Comparison of ENCODE assay signal across 20 cellular contexts in the genomic region with DNA sequence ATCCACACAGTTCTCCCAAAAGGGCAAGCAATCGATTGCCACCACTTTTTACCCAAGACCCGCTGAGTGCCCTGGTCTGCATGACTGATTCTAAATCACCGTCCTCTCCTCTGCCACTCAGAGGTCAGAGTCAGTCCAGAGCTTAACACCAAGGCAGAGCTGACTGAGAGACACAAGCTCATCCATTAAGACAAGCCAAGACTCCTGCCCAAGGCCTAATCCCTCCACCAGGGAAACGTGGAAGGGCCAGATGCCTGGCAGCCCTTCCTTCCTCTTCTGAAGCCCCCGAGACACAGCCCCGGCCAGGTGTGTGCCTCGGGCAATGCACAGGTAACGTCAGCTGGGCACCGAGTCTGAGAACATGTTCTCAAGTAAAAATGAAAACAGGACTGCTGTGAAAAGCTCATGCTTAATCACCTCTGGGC. TPM values are rescaled to one million over a fixed set of nuclear protein-coding genes. Genes with fewer than 3 reads are reported as not detected.
DNase-seq lines count a peak whose midpoint lies in the region; ATAC-seq, FAIRE-seq and TF ChIP-seq lines count a peak whose summit lies in the region.
"Had no signal": no experiment of that assay in that cellular context is flagged by ENCODE, and none has a peak within 500 bp of the region (broad histone marks: within the 10 kb centered on the region; RNA-seq: fewer than 3 reads in every experiment).

No MANE protein-coding gene starts in this region.

- in situ Hi-C loops in gastrocnemius medialis (cut with MboI; ENCODE audit: low sequenced_read_pairs in 4 of 4), result no loop called here

- intact Hi-C loops in kidney (cut with DNase I), result no loop called here
- intact Hi-C loops in ovary (cut with DNase I), result no loop called here
- intact Hi-C loops in gastrocnemius medialis (cut with DNase I; ENCODE audit: low total_unique reads), result no loop called here
- intact Hi-C loops in cardiac septum (cut with DNase I), result no loop called here

- DNase-seq in WTC11 (ENCODE audit: low spot score), result no peak
- DNase-seq in kidney, result no peak
- peak; percentile 52 for DNase-seq in retina
- DNase-seq in ovary, result no peak
- DNase-seq in gastrocnemius medialis, result no peak
- no peak for DNase-seq in cardiac septum (ENCODE audit: low spot score)
- DNase-seq: CD4-positive, CD25-positive, alpha-beta regulatory T cell; DMS79; NCI-H1048; NCI-H146; NCI-H2081 treated with DMSO at 0.1 percent for 48 hours; NCI-H2227 treated with DMSO at 0.1 percent for 48 hours; NCI-H526; PC-9 had no signal

- no peak overlapping the region for H3K9ac ChIP-seq in BLaER1 treated with 17β-estradiol and CSF1 and Interleukin-3, amounts not matched to agents 10 nM and 100 nM
- peak overlapping the region in 1 of 2 donors; percentile 12 for H3K9ac ChIP-seq in kidney (ENCODE audit: low read length in 2 of 2)

- peaks cover 27 to 99% (median 73%) of the 10 kb centered on the region in 11 experiments; a peak in 20 of 22 replicates for H4K20me1 ChIP-seq in BLaER1 treated with 17β-estradiol and CSF1 and Interleukin-3, amounts not matched to agents 10 nM and 100 nM

- H3K4me1 ChIP-seq in BLaER1 treated with 17β-estradiol and CSF1 and Interleukin-3, amounts not matched to agents 10 nM and 100 nM, result peaks cover 6 to 39% (median 28%) of the 10 kb centered on the region in 10 experiments
- H3K4me1 ChIP-seq in kidney (ENCODE audit: control insufficient read depth in 1 of 2, insufficient read depth in 1 of 2, low read depth in 1 of 2, low read length in 2 of 2), result peaks cover 10 to 12% of the 10 kb centered on the region in 2 donors
- peaks cover 5% of the 10 kb centered on the region for H3K4me1 ChIP-seq in ovary (ENCODE audit: insufficient read depth)
- peaks cover 14 to 16% of the 10 kb centered on the region in 2 donors for H3K4me1 ChIP-seq in gastrocnemius medialis

- 90 to 95% (median 95%) methylated on average over 9 of the region's 9 CpGs for WGBS in ovary, 3 donors

- H3K4me1 Mint-ChIP-seq in WTC11, result peaks cover 33% of the 10 kb centered on the region

- peaks cover 0 to 12% (median 7%) of the 10 kb centered on the region in 11 experiments; a peak in 15 of 22 replicates for H3K9me3 ChIP-seq in BLaER1 treated with 17β-estradiol and CSF1 and Interleukin-3, amounts not matched to agents 10 nM and 100 nM (replicated peaks in 1 of 11)
- no peaks in the 10 kb centered on the region for H3K9me3 ChIP-seq in kidney (ENCODE audit: control insufficient read depth in 1 of 2, low read length in 2 of 2)
- H3K9me3 ChIP-seq in ovary, result no peaks in the 10 kb centered on the region
- no peaks in the 10 kb centered on the region for H3K9me3 ChIP-seq in gastrocnemius medialis

- CTCF ChIA-PET in WTC11 (lab: Charles Lee), result no interaction called here

- FAIRE-seq in kidney (lab: Jason Lieb, UNC), result no peak
- FAIRE-seq: GM12878, GM18507, K562 had no signal

- H3K36me3 Mint-ChIP-seq in WTC11, result no peaks in the 10 kb centered on the region
- H3K36me3 Mint-ChIP-seq: CD4-positive, CD25-positive, alpha-beta regulatory T cell had no signal

- peak overlapping the region in 7 of 11 experiments; percentile 8 to 31 (median 24); a peak in 8 of 22 replicates for H3K4me2 ChIP-seq in BLaER1 treated with 17β-estradiol and CSF1 and Interleukin-3, amounts not matched to agents 10 nM and 100 nM
- H3K4me2 ChIP-seq: PC-9 had no signal

- peak overlapping the region; percentile 74; the same call in 1 of the 2 replicates for H3K27ac Mint-ChIP-seq in WTC11

- TF ChIP-seq EP300 in ovary (IDR thresholded peaks at IDR 0.05), result no peak

- ATAC-seq in WTC11 (no peak), gastrocnemius medialis (no peak)
- ATAC-seq: GM12878, HCT116, K562 had no signal

- POLR2A ChIA-PET in WTC11 (lab: Charles Lee), result no interaction called here

- H3K4me3 Mint-ChIP-seq in WTC11, result no peak overlapping the region
- H3K4me3 Mint-ChIP-seq: CD4-positive, CD25-positive, alpha-beta regulatory T cell had no signal

- H3K9me3 Mint-ChIP-seq in WTC11, result no peaks in the 10 kb centered on the region
- H3K9me3 Mint-ChIP-seq: CD4-positive, CD25-positive, alpha-beta regulatory T cell had no signal

- no peak overlapping the region for H3K27ac ChIP-seq in BLaER1 treated with 17β-estradiol and CSF1 and Interleukin-3, amounts not matched to agents 10 nM and 100 nM
- H3K27ac ChIP-seq in kidney (ENCODE audit: low read depth in 2 of 2, low read length in 2 of 2) (peak overlapping the region; percentile 33 to 63), ovary (no peak overlapping the region), gastrocnemius medialis (no peak overlapping the region)
- H3K27ac ChIP-seq: HL-60, PC-9 had no signal

- TF ChIP-seq POLR2A in ovary (IDR thresholded peaks at IDR 0.05), result no peak
- no peak for TF ChIP-seq POLR2A in gastrocnemius medialis (IDR thresholded peaks at IDR 0.05)

- H3K27me3 Mint-ChIP-seq in WTC11 (ENCODE audit: low read depth), result no peaks in the 10 kb centered on the region

- peaks cover 0 to 56% (median 0%) of the 10 kb centered on the region in 11 experiments; a peak in 7 of 22 replicates for H3K27me3 ChIP-seq in BLaER1 treated with 17β-estradiol and CSF1 and Interleukin-3, amounts not matched to agents 10 nM and 100 nM
- H3K27me3 ChIP-seq in ovary (no peaks in the 10 kb centered on the region), gastrocnemius medialis (no peaks in the 10 kb centered on the region)

- TF ChIP-seq CTCF in WTC11 (IDR thresholded peaks at IDR 0.05) (no peak), kidney (IDR thresholded peaks at IDR 0.05; ENCODE audit: borderline replicate concordance, extremely low read depth, insufficient read depth) (no peak), ovary (IDR thresholded peaks at IDR 0.05) (no peak), gastrocnemius medialis (IDR thresholded peaks at IDR 0.05 in 4 of 5, conservative IDR thresholded peaks at IDR 0.05 in 1 of 5) (no peak)

- H3K36me3 ChIP-seq in BLaER1 treated with 17β-estradiol and CSF1 and Interleukin-3, amounts not matched to agents 10 nM and 100 nM, result peaks cover 0 to 6% (median 0%) of the 10 kb centered on the region in 11 experiments; a peak in 4 of 22 replicates
- H3K36me3 ChIP-seq in kidney (ENCODE audit: control insufficient read depth in 1 of 2, insufficient read depth in 2 of 2, low read length in 2 of 2), result no peaks in the 10 kb centered on the region
- H3K36me3 ChIP-seq in ovary, result no peaks in the 10 kb centered on the region
- H3K36me3 ChIP-seq in gastrocnemius medialis, result no peaks in the 10 kb centered on the region

- no peak overlapping the region for H3K4me3 ChIP-seq in BLaER1 treated with 17β-estradiol and CSF1 and Interleukin-3, amounts not matched to agents 10 nM and 100 nM
- H3K4me3 ChIP-seq in kidney (ENCODE audit: low read length in 2 of 2), result no peak overlapping the region
- no peak overlapping the region for H3K4me3 ChIP-seq in ovary
- no peak overlapping the region for H3K4me3 ChIP-seq in gastrocnemius medialis
- H3K4me3 ChIP-seq: GM12878, K562, PC-9 had no signal

TF ChIP-seq in WTC11, 78 proteins besides CTCF, POLR2A, EP300 and RAD21:
- TF ChIP-seq TP53 (CRISPR knock-in tag; IDR thresholded peaks at IDR 0.05) (no peak), SMAD4 (CRISPR knock-in tag; IDR thresholded peaks at IDR 0.05) (no peak)

RNA-seq across cellular contexts. Expression of a gene that starts 51.7 kb away (rescaled TPM):
- total RNA-seq in WTC11 (2021), result 10.9 to 11.0 TPM (median 11.0 TPM) in 3 replicates
- 22.6 TPM for total RNA-seq in kidney
- 6.2 TPM for polyA plus RNA-seq in kidney (ENCODE audit: insufficient read depth, low read depth, low replicate concordance)
- total RNA-seq in ovary, result 10 to 100 TPM; 13.9 to 29.4 (median 23.9) TPM
- 10 to 100 TPM; 10.1 to 12.7 TPM for polyA plus RNA-seq in ovary
- 10 to 100 TPM; 19.1 to 60.0 (median 30.2) TPM for total RNA-seq in gastrocnemius medialis
- 28.8 TPM for total RNA-seq in cardiac septum
- total RNA-seq: K562 had no signal

Comparison
In these comparisons a context has a peak if more than half of its experiments do, and no peak if none do; other contexts are left out.
1. H3K27ac ChIP-seq: peak in kidney (2 of 2); none in BLaER1 treated with 17β-estradiol and CSF1 and Interleukin-3, amounts not matched to agents 10 nM and 100 nM (0 of 11), ovary (0 of 2) and gastrocnemius medialis (0 of 4).